2 cellular contexts compared by ENCODE assay signal in the genomic region with DNA sequence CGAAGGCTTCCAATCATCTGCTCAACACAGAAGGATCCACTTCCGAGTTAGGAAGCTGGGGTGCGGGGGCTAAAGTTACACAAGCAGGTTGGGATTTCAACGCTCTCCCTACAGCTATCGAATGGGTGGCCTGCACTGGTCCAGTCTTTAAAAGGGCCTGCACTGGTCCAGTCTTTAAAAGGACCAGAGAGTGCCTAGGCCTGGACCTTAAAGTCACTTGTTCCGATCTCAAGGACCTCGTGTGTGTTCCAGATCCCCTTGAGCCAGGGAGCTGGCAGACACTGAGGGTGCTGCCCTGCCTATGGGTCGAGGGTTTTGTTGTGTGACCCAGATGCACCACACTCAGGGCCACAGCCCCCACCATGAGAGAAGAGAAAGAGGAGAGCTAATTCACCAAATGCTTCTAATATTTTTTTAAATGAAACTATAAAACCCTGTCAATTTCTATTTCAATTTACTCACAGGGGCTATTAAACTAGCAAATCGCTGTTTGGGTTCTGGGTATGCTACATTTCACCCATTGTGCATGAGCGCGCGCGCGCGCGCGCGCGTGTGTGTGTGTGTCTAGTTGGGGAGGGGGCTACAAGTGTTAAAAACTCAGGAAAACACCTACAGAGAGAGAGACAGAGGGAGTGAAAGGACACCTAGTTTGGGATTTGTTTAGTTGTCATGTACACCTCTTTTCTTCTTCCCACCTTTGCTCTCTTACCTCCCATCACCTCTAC.
A peak's percentile ranks its signal among the peaks of the same experiment; 100 is the strongest.
TF ChIP-seq lines count a peak whose summit lies in the region.

No MANE protein-coding gene starts in this region.

TF ChIP-seq in IMR-90, 13 proteins besides CTCF, POLR2A, EP300 and RAD21:
- TF ChIP-seq NFE2L2 (IDR thresholded peaks at IDR 0.05; ENCODE audit: low read depth, low read length) = no peak
- no peak for TF ChIP-seq FOS (IDR thresholded peaks at IDR 0.05; ENCODE audit: low read depth, low read length)
- no peak for TF ChIP-seq SMC3 (IDR thresholded peaks at IDR 0.05; ENCODE audit: low read depth, low read length)
- TF ChIP-seq CHD1 (IDR thresholded peaks at IDR 0.05; ENCODE audit: low read depth, low read length) = no peak
- TF ChIP-seq RFX5 (IDR thresholded peaks at IDR 0.05; ENCODE audit: low read depth, low read length) = no peak
- TF ChIP-seq BHLHE40 (IDR thresholded peaks at IDR 0.05; ENCODE audit: low read depth, low read length) = no peak
- no peak for TF ChIP-seq RCOR1 (IDR thresholded peaks at IDR 0.05; ENCODE audit: insufficient replicate concordance, low read length)
- no peak for TF ChIP-seq CEBPB (IDR thresholded peaks at IDR 0.05; ENCODE audit: low read depth, low read length)
- TF ChIP-seq MAFK (IDR thresholded peaks at IDR 0.05; ENCODE audit: low read depth, low read length) = no peak
- TF ChIP-seq, protein P1, sequence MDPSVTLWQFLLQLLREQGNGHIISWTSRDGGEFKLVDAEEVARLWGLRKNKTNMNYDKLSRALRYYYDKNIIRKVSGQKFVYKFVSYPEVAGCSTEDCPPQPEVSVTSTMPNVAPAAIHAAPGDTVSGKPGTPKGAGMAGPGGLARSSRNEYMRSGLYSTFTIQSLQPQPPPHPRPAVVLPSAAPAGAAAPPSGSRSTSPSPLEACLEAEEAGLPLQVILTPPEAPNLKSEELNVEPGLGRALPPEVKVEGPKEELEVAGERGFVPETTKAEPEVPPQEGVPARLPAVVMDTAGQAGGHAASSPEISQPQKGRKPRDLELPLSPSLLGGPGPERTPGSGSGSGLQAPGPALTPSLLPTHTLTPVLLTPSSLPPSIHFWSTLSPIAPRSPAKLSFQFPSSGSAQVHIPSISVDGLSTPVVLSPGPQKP (IDR thresholded peaks at IDR 0.05; ENCODE audit: borderline replicate concordance, low read depth, low read length) = no peak
- TF ChIP-seq, protein P2, sequence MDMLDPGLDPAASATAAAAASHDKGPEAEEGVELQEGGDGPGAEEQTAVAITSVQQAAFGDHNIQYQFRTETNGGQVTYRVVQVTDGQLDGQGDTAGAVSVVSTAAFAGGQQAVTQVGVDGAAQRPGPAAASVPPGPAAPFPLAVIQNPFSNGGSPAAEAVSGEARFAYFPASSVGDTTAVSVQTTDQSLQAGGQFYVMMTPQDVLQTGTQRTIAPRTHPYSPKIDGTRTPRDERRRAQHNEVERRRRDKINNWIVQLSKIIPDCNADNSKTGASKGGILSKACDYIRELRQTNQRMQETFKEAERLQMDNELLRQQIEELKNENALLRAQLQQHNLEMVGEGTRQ (IDR thresholded peaks at IDR 0.05; ENCODE audit: low read depth, low read length) = no peak
- no peak for TF ChIP-seq MAZ (IDR thresholded peaks at IDR 0.05; ENCODE audit: borderline replicate concordance, low read depth, low read length)
- TF ChIP-seq MXI1 (IDR thresholded peaks at IDR 0.05; ENCODE audit: borderline replicate concordance, low read depth, low read length) = no peak

TF ChIP-seq in neural cell, 6 proteins besides CTCF, POLR2A, EP300 and RAD21:
- no peak for TF ChIP-seq POLR2AphosphoS5 (IDR thresholded peaks at IDR 0.05)
- TF ChIP-seq TAF1 (IDR thresholded peaks at IDR 0.05; ENCODE audit: low read depth) = no peak
- TF ChIP-seq SMC3 (conservative IDR thresholded peaks at IDR 0.05; ENCODE audit: poor library complexity) = no peak
- TF ChIP-seq, protein P3, sequence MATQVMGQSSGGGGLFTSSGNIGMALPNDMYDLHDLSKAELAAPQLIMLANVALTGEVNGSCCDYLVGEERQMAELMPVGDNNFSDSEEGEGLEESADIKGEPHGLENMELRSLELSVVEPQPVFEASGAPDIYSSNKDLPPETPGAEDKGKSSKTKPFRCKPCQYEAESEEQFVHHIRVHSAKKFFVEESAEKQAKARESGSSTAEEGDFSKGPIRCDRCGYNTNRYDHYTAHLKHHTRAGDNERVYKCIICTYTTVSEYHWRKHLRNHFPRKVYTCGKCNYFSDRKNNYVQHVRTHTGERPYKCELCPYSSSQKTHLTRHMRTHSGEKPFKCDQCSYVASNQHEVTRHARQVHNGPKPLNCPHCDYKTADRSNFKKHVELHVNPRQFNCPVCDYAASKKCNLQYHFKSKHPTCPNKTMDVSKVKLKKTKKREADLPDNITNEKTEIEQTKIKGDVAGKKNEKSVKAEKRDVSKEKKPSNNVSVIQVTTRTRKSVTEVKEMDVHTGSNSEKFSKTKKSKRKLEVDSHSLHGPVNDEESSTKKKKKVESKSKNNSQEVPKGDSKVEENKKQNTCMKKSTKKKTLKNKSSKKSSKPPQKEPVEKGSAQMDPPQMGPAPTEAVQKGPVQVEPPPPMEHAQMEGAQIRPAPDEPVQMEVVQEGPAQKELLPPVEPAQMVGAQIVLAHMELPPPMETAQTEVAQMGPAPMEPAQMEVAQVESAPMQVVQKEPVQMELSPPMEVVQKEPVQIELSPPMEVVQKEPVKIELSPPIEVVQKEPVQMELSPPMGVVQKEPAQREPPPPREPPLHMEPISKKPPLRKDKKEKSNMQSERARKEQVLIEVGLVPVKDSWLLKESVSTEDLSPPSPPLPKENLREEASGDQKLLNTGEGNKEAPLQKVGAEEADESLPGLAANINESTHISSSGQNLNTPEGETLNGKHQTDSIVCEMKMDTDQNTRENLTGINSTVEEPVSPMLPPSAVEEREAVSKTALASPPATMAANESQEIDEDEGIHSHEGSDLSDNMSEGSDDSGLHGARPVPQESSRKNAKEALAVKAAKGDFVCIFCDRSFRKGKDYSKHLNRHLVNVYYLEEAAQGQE (IDR thresholded peaks at IDR 0.05; ENCODE audit: borderline replicate concordance) = no peak
- TF ChIP-seq MXI1 (conservative IDR thresholded peaks at IDR 0.05; ENCODE audit: poor library complexity, severe bottlenecking) = no peak
- peak; percentile 47 for TF ChIP-seq EZH2 (IDR thresholded peaks at IDR 0.05; ENCODE audit: borderline replicate concordance, insufficient read depth, low read length, poor library complexity, severe bottlenecking)
TF ChIP-seq in neural cell: peak in this region for 1.
